ENCODE assay signal across 9 cellular contexts in the genomic region with DNA sequence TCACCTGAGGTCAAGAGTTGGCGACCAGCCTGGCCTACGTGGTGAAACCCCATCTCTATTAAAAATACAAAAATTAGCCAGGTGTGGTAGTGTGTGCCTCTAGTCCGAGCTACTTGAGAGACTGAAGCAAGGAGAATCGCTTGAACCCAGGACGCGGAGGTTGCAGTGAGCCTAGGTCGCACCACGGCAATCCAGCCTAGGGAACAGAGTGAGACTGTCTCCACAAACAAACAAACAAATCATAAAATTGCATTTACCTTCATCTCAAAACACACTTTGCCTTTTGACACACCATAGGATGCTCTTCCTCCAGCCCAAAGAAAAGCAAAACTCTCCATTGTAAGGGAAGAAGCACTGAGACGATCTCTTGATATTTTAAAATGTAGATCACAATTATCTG. TPM values are rescaled to one million over a fixed set of nuclear protein-coding genes. Genes with fewer than 3 reads are reported as not detected.
DNase-seq lines count a peak whose midpoint lies in the region; TF ChIP-seq lines count a peak whose summit lies in the region.
"Had no signal": no experiment of that assay in that cellular context is flagged by ENCODE, and none has a peak within 500 bp of the region (broad histone marks: within the 10 kb centered on the region; RNA-seq: fewer than 3 reads in every experiment).

No MANE protein-coding gene starts in this region.

- H3K27ac ChIP-seq in CD4-positive, alpha-beta memory T cell (ENCODE audit: low read depth, low read length): peak overlapping the region; percentile 99
- no peak overlapping the region for H3K27ac ChIP-seq in Karpas-422 (ENCODE audit: low read length)

- H3K4me1 Mint-ChIP-seq in CD4-positive, alpha-beta memory T cell: peaks cover 51 to 94% (median 63%) of the 10 kb centered on the region in 4 donors
- peaks cover 42% of the 10 kb centered on the region for H3K4me1 Mint-ChIP-seq in nephron

- DNase-seq in CD4-positive, alpha-beta memory T cell: no peak
- DNase-seq in Karpas-422 (peak; percentile 39), choroid plexus epithelial cell (ENCODE audit: low read depth) (no peak), NCI-H774 (lab: John Stamatoyannopoulos, UW) (no peak), iPS-NIHi11 (ENCODE audit: low spot score) (no peak), NCI-H748 (lab: John Stamatoyannopoulos, UW; ENCODE audit: unreplicated experiment) (no peak), cortex of kidney (lab: John Stamatoyannopoulos, UW) (no peak)
- DNase-seq: KG1 had no signal

- H4K20me1 ChIP-seq in Karpas-422 (ENCODE audit: insufficient read depth, low read depth, low read length): peaks cover 55% of the 10 kb centered on the region

- no peaks in the 10 kb centered on the region for H3K27me3 ChIP-seq in CD4-positive, alpha-beta memory T cell (ENCODE audit: insufficient read depth, low read length)
- no peaks in the 10 kb centered on the region for H3K27me3 ChIP-seq in Karpas-422 (ENCODE audit: low read length)

- peaks cover 0 to 6% (median 0%) of the 10 kb centered on the region in 8 donors for H3K9me3 Mint-ChIP-seq in CD4-positive, alpha-beta memory T cell
- H3K9me3 Mint-ChIP-seq in nephron: no peaks in the 10 kb centered on the region

- peak overlapping the region; percentile 53 to 99 (median 89) for H3K4me3 Mint-ChIP-seq in CD4-positive, alpha-beta memory T cell
- peak overlapping the region; percentile 96 to 99 (median 97) for H3K4me3 Mint-ChIP-seq in nephron

- H3K4me3 ChIP-seq in CD4-positive, alpha-beta memory T cell (ENCODE audit: low read length in 2 of 2): no peak overlapping the region
- H3K4me3 ChIP-seq in Karpas-422 (ENCODE audit: low read length) (no peak overlapping the region), choroid plexus epithelial cell (ENCODE audit: low read depth, low read length) (peak overlapping the region; percentile 4)

- no peak overlapping the region for H3K9ac ChIP-seq in Karpas-422 (ENCODE audit: low read length)

- H3K9me3 ChIP-seq in CD4-positive, alpha-beta memory T cell (ENCODE audit: control insufficient read depth in 1 of 2, low read length in 2 of 2): no peaks in the 10 kb centered on the region
- H3K9me3 ChIP-seq in Karpas-422 (ENCODE audit: low read length): no peaks in the 10 kb centered on the region

- intact Hi-C loops in CD4-positive, alpha-beta memory T cell (cut with micrococcal nuclease): loop anchor here (5.0 to 10.0 kb wide), 4 partner anchors 58 to 1707 kb away; a partner anchor contains a TSS

- TF ChIP-seq CTCF in choroid plexus epithelial cell (conservative IDR thresholded peaks at IDR 0.05; ENCODE audit: low read depth, low read length): no peak
- no peak for TF ChIP-seq CTCF in nephron (IDR thresholded peaks at IDR 0.05; ENCODE audit: unreplicated experiment in 3 of 3)

- H3K4me1 ChIP-seq in CD4-positive, alpha-beta memory T cell (ENCODE audit: insufficient read depth, low read length): peaks cover 73% of the 10 kb centered on the region
- peaks cover 36% of the 10 kb centered on the region for H3K4me1 ChIP-seq in Karpas-422 (ENCODE audit: low read length)

- H3K36me3 ChIP-seq in CD4-positive, alpha-beta memory T cell (ENCODE audit: insufficient read depth, low read length): peaks cover 60% of the 10 kb centered on the region
- H3K36me3 ChIP-seq in Karpas-422 (ENCODE audit: insufficient read depth, low read length): peaks cover 80% of the 10 kb centered on the region

- H3K27me3 Mint-ChIP-seq in CD4-positive, alpha-beta memory T cell: peaks cover 0 to 1% of the 10 kb centered on the region in 2 donors
- no peaks in the 10 kb centered on the region for H3K27me3 Mint-ChIP-seq in nephron (ENCODE audit: low read depth)

- peak overlapping the region; percentile 93 for H3K4me2 ChIP-seq in Karpas-422 (ENCODE audit: low read depth, low read length, poor library complexity, severe bottlenecking)

- H2AFZ ChIP-seq in Karpas-422 (ENCODE audit: low read length): no peak overlapping the region

- peaks cover 90% of the 10 kb centered on the region for H3K79me2 ChIP-seq in Karpas-422 (ENCODE audit: low read length)

- POLR2A ChIA-PET in CD4-positive, alpha-beta memory T cell (lab: Charles Lee; ENCODE audit: partially characterized antibody): interaction anchor here (1.2 to 25.4 kb wide), 3 partner anchors 16 to 183 kb away, joined by 4 to 1465 read pairs (median 356); a partner anchor contains a TSS

- H3K36me3 Mint-ChIP-seq in CD4-positive, alpha-beta memory T cell: peaks cover 68 to 88% of the 10 kb centered on the region in 2 donors
- peaks cover 72% of the 10 kb centered on the region for H3K36me3 Mint-ChIP-seq in nephron (ENCODE audit: low read depth)

- peak overlapping the region; percentile 53 to 98 (median 90) for H3K27ac Mint-ChIP-seq in CD4-positive, alpha-beta memory T cell
- H3K27ac Mint-ChIP-seq in nephron: peak overlapping the region; percentile 15 to 48 (median 31)

- no peaks in the 10 kb centered on the region for H3K9me2 ChIP-seq in Karpas-422 (replicated peaks; ENCODE audit: insufficient read depth, low read length)

- CTCF ChIA-PET in CD4-positive, alpha-beta memory T cell (lab: Charles Lee; ENCODE audit: partially characterized antibody): interaction anchor here (1.5 to 6.5 kb wide), 5 partner anchors 12 to 182 kb away, joined by 4 to 97 read pairs (median 34); a partner anchor contains a TSS

RNA-seq across cellular contexts. Expression of a gene that starts 4.3 kb away (rescaled TPM):
- total RNA-seq in CD4-positive, alpha-beta memory T cell: 100 to 1,000 TPM; 370 to 385 TPM
- polyA plus RNA-seq in CD4-positive, alpha-beta memory T cell: 100 to 1,000 TPM; 126 to 357 TPM
- total RNA-seq in Karpas-422 (2014; rRNA removed; shearing (Covaris generic); ENCODE audit: low replicate concordance): 224 and 343 TPM in 2 replicates

RNA-seq across cellular contexts. Expression of a gene that starts 24.6 kb away (rescaled TPM):
- total RNA-seq in CD4-positive, alpha-beta memory T cell: 10 to 100 TPM; 31.3 to 32.9 TPM
- 10 to 100 TPM; 42.8 to 65.7 TPM for polyA plus RNA-seq in CD4-positive, alpha-beta memory T cell
- total RNA-seq in Karpas-422 (2014; rRNA removed; shearing (Covaris generic); ENCODE audit: low replicate concordance): 24.1 and 52.4 TPM in 2 replicates
